9 cellular contexts compared by ENCODE assay signal in the genomic region with DNA sequence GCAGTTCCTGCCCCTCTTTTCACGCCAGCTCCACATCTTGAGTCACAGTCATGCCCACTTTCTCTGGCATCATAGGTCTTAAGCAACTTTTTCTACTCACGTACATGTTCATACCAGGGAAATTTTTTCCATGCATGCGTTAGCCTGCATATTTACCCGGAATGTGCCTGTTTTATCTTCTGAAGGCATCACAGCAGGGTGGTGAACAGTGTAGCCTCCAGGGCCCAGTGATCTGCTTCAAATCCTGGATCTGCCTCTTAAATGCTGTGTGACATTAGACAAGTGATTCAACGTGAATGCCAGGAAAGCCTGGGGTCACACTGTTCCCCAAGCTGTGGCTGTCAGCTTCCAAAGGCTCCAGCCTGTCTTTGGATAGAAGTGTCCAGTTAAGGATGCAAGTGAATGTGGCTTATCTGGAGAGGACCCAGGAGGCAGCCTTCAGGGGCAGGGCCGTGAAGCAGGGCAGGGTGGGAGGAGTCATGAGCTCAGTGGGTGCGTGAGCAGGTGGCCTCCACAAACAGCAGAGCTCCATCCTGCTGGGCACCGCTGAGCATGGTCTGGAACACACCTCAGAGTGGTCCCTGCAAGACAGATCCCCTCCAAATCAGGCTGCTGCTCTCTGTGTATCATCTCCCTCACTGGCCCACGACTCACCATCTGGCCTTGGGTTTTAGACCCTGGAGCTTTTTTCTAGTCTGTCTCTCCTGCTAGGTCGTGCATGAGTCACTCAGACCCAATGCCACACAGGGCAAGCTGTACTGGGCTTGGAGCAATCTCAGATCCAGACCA. TPM values are rescaled to one million over a fixed set of nuclear protein-coding genes. Genes with fewer than 3 reads are reported as not detected.
DNase-seq lines count a peak whose midpoint lies in the region; ATAC-seq and TF ChIP-seq lines count a peak whose summit lies in the region.
"Had no signal": no experiment of that assay in that cellular context is flagged by ENCODE, and none has a peak within 500 bp of the region (broad histone marks: within the 10 kb centered on the region; RNA-seq: fewer than 3 reads in every experiment).

No MANE protein-coding gene starts in this region.

- POLR2A ChIA-PET in AG04450 (lab: Yijun Ruan, JAX): interaction anchor here (1.0 kb wide), 1 partner anchor 10 kb away, joined by 3 read pairs; no protein-coding TSS in a partner anchor

- H3K27me3 ChIP-seq in AG04450 (ENCODE audit: control insufficient read depth, insufficient read depth, low read length): no peaks in the 10 kb centered on the region
- H3K27me3 ChIP-seq: ovary had no signal

- H3K4me3 ChIP-seq in AG04450 (ENCODE audit: low read depth, low read length): no peak overlapping the region
- H3K4me3 ChIP-seq: ovary had no signal

- ATAC-seq in SK-N-SH treated with all-trans-retinoic acid at 6 μM for 48 hours (peak; percentile 66), HG03159 (IDR thresholded peaks at IDR 0.05; ENCODE audit: unreplicated experiment) (no peak)

- no peak for TF ChIP-seq CTCF in AG04450 (IDR thresholded peaks at IDR 0.05; ENCODE audit: low read depth, low read length)

- no peak overlapping the region for H3K27ac ChIP-seq in AG04450 (ENCODE audit: low read depth, low read length)
- H3K27ac ChIP-seq: ovary had no signal

- DNase-seq in AG04450 (ENCODE audit: low read depth, low spot score) (peak; percentile 36), HCEC 1CT (peak; percentile 22), glomerular visceral epithelial cell (ENCODE audit: extremely low spot score) (peak; percentile 36), hippocampal formation (lab: John Stamatoyannopoulos, UW) (no peak), amygdala (lab: John Stamatoyannopoulos, UW) (no peak), NCI-H82 treated with DMSO at 0.1 percent for 48 hours (lab: John Stamatoyannopoulos, UW; ENCODE audit: unreplicated experiment) (no peak)
- DNase-seq: ovary had no signal

- CTCF ChIA-PET in AG04450 (lab: Charles Lee): interaction anchor here (0.6 to 1.5 kb wide), 3 partner anchors 25 to 425 kb away, joined by 3 to 5 read pairs (median 3); no protein-coding TSS in a partner anchor

- no peaks in the 10 kb centered on the region; the same call in 1 of the 2 replicates for H3K9me3 ChIP-seq in AG04450 (ENCODE audit: control insufficient read depth, insufficient read depth, low read length)
- H3K9me3 ChIP-seq: ovary had no signal

TF ChIP-seq in SK-N-SH treated with all-trans-retinoic acid at 6 μM for 48 hours, 23 proteins besides CTCF, POLR2A, EP300 and RAD21:
- TF ChIP-seq BACH2 (CRISPR knock-in tag; IDR thresholded peaks at IDR 0.05; ENCODE audit: borderline replicate concordance) (no peak), ZNF8 (CRISPR knock-in tag; IDR thresholded peaks at IDR 0.05) (no peak), ZFP30 (CRISPR knock-in tag; IDR thresholded peaks at IDR 0.05) (no peak), SNAI2 (CRISPR knock-in tag; IDR thresholded peaks at IDR 0.05) (no peak), CSDC2 (CRISPR knock-in tag; IDR thresholded peaks at IDR 0.05) (no peak), ESRRG (CRISPR knock-in tag; IDR thresholded peaks at IDR 0.05) (no peak)
TF ChIP-seq in SK-N-SH treated with all-trans-retinoic acid at 6 μM for 48 hours: peak in this region for 0.

RNA-seq across cellular contexts. Expression of a gene that starts 30.4 kb away (rescaled TPM):
- polyA plus RNA-seq in AG04450 (2011; rRNA removed): 0.02 TPM in 1 of 2 replicates, not detected in the other
- polyA minus RNA-seq in AG04450 (2011; rRNA and poly(A)+ RNA removed): not detected in 2 replicates

Comparison
In these comparisons a context has a peak if more than half of its experiments do, and no peak if none do; other contexts are left out.
1. DNase-seq: peak in AG04450 (single experiment), HCEC 1CT (single experiment) and glomerular visceral epithelial cell (single experiment); none in hippocampal formation (0 of 2), amygdala (0 of 56) and NCI-H82 treated with DMSO at 0.1 percent for 48 hours (single experiment).